In the genomic region with DNA sequence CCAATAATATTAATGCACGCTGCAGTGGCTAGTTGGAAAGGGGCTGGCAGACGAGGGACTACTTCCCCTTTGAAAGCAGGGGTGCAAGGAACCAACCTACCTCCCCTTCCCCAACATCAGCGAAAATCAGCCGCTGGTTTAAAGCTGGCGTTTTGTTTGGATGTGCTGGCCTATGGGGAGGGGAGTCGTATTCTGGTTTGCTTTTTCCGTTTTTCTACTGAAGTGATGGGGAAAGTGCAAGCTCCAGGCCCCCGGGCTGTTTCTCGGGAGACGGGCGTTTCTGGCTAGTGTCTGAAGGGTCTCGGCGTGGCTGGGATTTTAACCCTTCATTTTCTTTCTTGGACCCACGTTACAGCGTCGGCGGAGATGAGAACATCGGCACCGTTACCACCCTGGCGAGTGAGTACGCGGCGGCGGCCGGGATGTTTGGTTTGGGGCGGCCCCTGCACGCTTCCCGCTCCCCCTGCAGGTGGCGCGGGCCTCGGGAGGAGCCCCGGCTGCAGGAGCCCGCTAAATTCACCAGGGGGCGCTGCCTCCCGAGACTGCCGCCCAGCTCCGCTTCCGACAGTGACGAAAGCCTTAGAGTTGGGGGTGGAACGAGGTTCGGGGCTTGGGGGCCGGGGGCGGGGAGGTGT, we compare ENCODE assay signal across 8 cellular contexts.
A peak's percentile ranks its signal among the peaks of the same experiment; 100 is the strongest.
DNase-seq lines count a peak whose midpoint lies in the region; ATAC-seq and TF ChIP-seq lines count a peak whose summit lies in the region.

No MANE protein-coding gene starts in this region.

- H3K4me1 Mint-ChIP-seq in activated naive CD8-positive, alpha-beta T cell (ENCODE audit: low read depth) = peaks cover 19% of the 10 kb centered on the region
- H3K4me1 Mint-ChIP-seq in glutamatergic neuron (ENCODE audit: low read depth, unreplicated experiment) (no peaks in the 10 kb centered on the region), osteocyte (ENCODE audit: unreplicated experiment) (peaks cover 4% of the 10 kb centered on the region)

- TF ChIP-seq POLR2A in NB4 (IDR thresholded peaks at IDR 0.05; ENCODE audit: extremely low read depth, insufficient read length) = no peak

- DNase-seq in NB4 (ENCODE audit: low read depth) (peak; percentile 90), SKM-1 (lab: John Stamatoyannopoulos, UW; ENCODE audit: unreplicated experiment) (peak; percentile 46), glutamatergic neuron (peak; percentile 91), osteocyte (ENCODE audit: extremely low spot score, unreplicated experiment) (peak; percentile 97), thoracic aorta (ENCODE audit: low spot score) (peak; percentile 33)

- H3K27me3 ChIP-seq in thoracic aorta (replicated peaks; ENCODE audit: insufficient read depth) = no peaks in the 10 kb centered on the region

- H3K27ac Mint-ChIP-seq in activated naive CD8-positive, alpha-beta T cell = no peak overlapping the region
- H3K27ac Mint-ChIP-seq in glutamatergic neuron (ENCODE audit: unreplicated experiment) (peak overlapping the region; percentile 79), osteocyte (ENCODE audit: unreplicated experiment) (peak overlapping the region; percentile 83)

- TF ChIP-seq CTCF in NB4 (IDR thresholded peaks at IDR 0.05; ENCODE audit: low read depth, low read length) (peak; percentile 97), glutamatergic neuron (IDR thresholded peaks at IDR 0.05; ENCODE audit: partially characterized antibody, unreplicated experiment) (peak; percentile 99), osteocyte (IDR thresholded peaks at IDR 0.05) (peak; percentile 99), thoracic aorta (IDR thresholded peaks at IDR 0.05) (peak; percentile 100)

- ATAC-seq in HG02588 (IDR thresholded peaks at IDR 0.05; ENCODE audit: unreplicated experiment) (peak; percentile 97), thoracic aorta (ENCODE audit: insufficient number of reproducible peaks, low FRiP score, low read depth) (peak; percentile 70)

- H3K36me3 ChIP-seq in thoracic aorta = no peaks in the 10 kb centered on the region

- peak overlapping the region; percentile 38 to 49 for H3K27ac ChIP-seq in thoracic aorta

- peaks cover 5 to 26% of the 10 kb centered on the region in 2 donors for H3K4me1 ChIP-seq in thoracic aorta (ENCODE audit: control insufficient read depth in 1 of 2, low read depth in 2 of 2)

- peaks cover 3% of the 10 kb centered on the region for H3K36me3 Mint-ChIP-seq in activated naive CD8-positive, alpha-beta T cell
- H3K36me3 Mint-ChIP-seq in glutamatergic neuron (ENCODE audit: unreplicated experiment) (no peaks in the 10 kb centered on the region), osteocyte (ENCODE audit: unreplicated experiment) (peaks cover 2% of the 10 kb centered on the region)

- no peaks in the 10 kb centered on the region for H3K9me3 ChIP-seq in thoracic aorta

- H3K9me3 Mint-ChIP-seq in activated naive CD8-positive, alpha-beta T cell (ENCODE audit: low read depth) = no peaks in the 10 kb centered on the region
- H3K9me3 Mint-ChIP-seq in glutamatergic neuron (ENCODE audit: unreplicated experiment) = peaks cover 6% of the 10 kb centered on the region
- H3K9me3 Mint-ChIP-seq in osteocyte (ENCODE audit: unreplicated experiment) = peaks cover 4% of the 10 kb centered on the region

- H3K4me3 ChIP-seq in GM08714 (ENCODE audit: low read length) = peak overlapping the region; percentile 69
- H3K4me3 ChIP-seq in NB4 (ENCODE audit: low read depth, low read length) = peak overlapping the region; percentile 67
- peak overlapping the region; percentile 78 for H3K4me3 ChIP-seq in thoracic aorta

- H3K4me3 Mint-ChIP-seq in activated naive CD8-positive, alpha-beta T cell = peak overlapping the region; percentile 87
- H3K4me3 Mint-ChIP-seq in glutamatergic neuron (ENCODE audit: unreplicated experiment) = peak overlapping the region; percentile 88
- peak overlapping the region; percentile 93 for H3K4me3 Mint-ChIP-seq in osteocyte (ENCODE audit: unreplicated experiment)

- H3K27me3 Mint-ChIP-seq in activated naive CD8-positive, alpha-beta T cell = no peaks in the 10 kb centered on the region
- peaks cover 3% of the 10 kb centered on the region for H3K27me3 Mint-ChIP-seq in glutamatergic neuron (ENCODE audit: unreplicated experiment)
- no peaks in the 10 kb centered on the region for H3K27me3 Mint-ChIP-seq in osteocyte (ENCODE audit: unreplicated experiment)

Comparison
In these comparisons a context has a peak if more than half of its experiments do, and no peak if none do; other contexts are left out.
1. Peak in every context shown above with its lines: DNase-seq, ATAC-seq, H3K4me3 ChIP-seq and H3K27ac ChIP-seq.
2. DNase-seq: peak in every context shown above with its lines; median percentile 97 in osteocyte; 91 in glutamatergic neuron; 90 in NB4; 46 in SKM-1; 33 in thoracic aorta.